ENCODE assay signal across 18 cellular contexts in genomic region chr4:113707013-113707412, GRCh38. TPM values are rescaled to one million over a fixed set of nuclear protein-coding genes. Genes with fewer than 3 reads are reported as not detected.
DNase-seq lines count a peak whose midpoint lies in the region; ATAC-seq and TF ChIP-seq lines count a peak whose summit lies in the region.
"Had no signal": no experiment of that assay in that cellular context is flagged by ENCODE, and none has a peak within 500 bp of the region (broad histone marks: within the 10 kb centered on the region; RNA-seq: fewer than 3 reads in every experiment).

No MANE protein-coding gene starts in this region.

- H3K27ac ChIP-seq in skeletal muscle tissue (ENCODE audit: low read depth, low read length) (peak overlapping the region; percentile 87), vagina (no peak overlapping the region)
- H3K27ac ChIP-seq: brain microvascular endothelial cell, SJSA1, tibial artery had no signal

- no peaks in the 10 kb centered on the region for H3K9me3 Mint-ChIP-seq in activated naive CD8-positive, alpha-beta T cell treated with anti-CD3 and anti-CD28 coated beads, Interleukin-2, amount 50 U/mL, for 24 hours
- no peaks in the 10 kb centered on the region for H3K9me3 Mint-ChIP-seq in activated naive CD8-positive, alpha-beta T cell treated with anti-CD3 and anti-CD28 coated beads for 36 hours
- H3K9me3 Mint-ChIP-seq: GM23338 had no signal

- peak overlapping the region; percentile 1 for H3K27ac Mint-ChIP-seq in activated naive CD8-positive, alpha-beta T cell treated with anti-CD3 and anti-CD28 coated beads, Interleukin-2, amount 50 U/mL, for 24 hours
- no peak overlapping the region for H3K27ac Mint-ChIP-seq in activated naive CD8-positive, alpha-beta T cell treated with anti-CD3 and anti-CD28 coated beads for 36 hours
- H3K27ac Mint-ChIP-seq: GM23338 had no signal

- peak overlapping the region in 1 of 3 donors; percentile 48 for H3K9ac ChIP-seq in skeletal muscle tissue (ENCODE audit: low read depth in 1 of 3, low read length in 3 of 3)

- H3K4me3 ChIP-seq in epithelial cell of esophagus (ENCODE audit: low read length) (no peak overlapping the region), skeletal muscle tissue (ENCODE audit: low read length in 3 of 3) (no peak overlapping the region), vagina (no peak overlapping the region)
- H3K4me3 ChIP-seq: GM23338, SJSA1, tibial artery had no signal

- intact Hi-C loops in vagina (cut with DNase I), result no loop called here

- no peaks in the 10 kb centered on the region for H3K36me3 ChIP-seq in skeletal muscle tissue (ENCODE audit: control insufficient read depth in 3 of 3, insufficient read depth in 3 of 3, low read length in 3 of 3)
- no peaks in the 10 kb centered on the region for H3K36me3 ChIP-seq in vagina
- H3K36me3 ChIP-seq: brain microvascular endothelial cell, SJSA1, tibial artery had no signal

- no peak for ATAC-seq in activated naive CD8-positive, alpha-beta T cell treated with anti-CD3 and anti-CD28 coated beads, Interleukin-2, amount 50 U/mL, for 24 hours
- no peak for ATAC-seq in HG02840 (IDR thresholded peaks at IDR 0.05; ENCODE audit: low FRiP score, unreplicated experiment)
- ATAC-seq: GM23338 had no signal

- H3K4me1 Mint-ChIP-seq in activated naive CD8-positive, alpha-beta T cell treated with anti-CD3 and anti-CD28 coated beads, Interleukin-2, amount 50 U/mL, for 24 hours, result peaks cover 51% of the 10 kb centered on the region
- peaks cover 42% of the 10 kb centered on the region for H3K4me1 Mint-ChIP-seq in activated naive CD8-positive, alpha-beta T cell treated with anti-CD3 and anti-CD28 coated beads for 36 hours

- no peaks in the 10 kb centered on the region for H3K27me3 ChIP-seq in skeletal muscle tissue (ENCODE audit: control insufficient read depth in 3 of 3, insufficient read depth in 3 of 3, low read length in 3 of 3)
- H3K27me3 ChIP-seq in vagina, result no peaks in the 10 kb centered on the region
- H3K27me3 ChIP-seq: brain microvascular endothelial cell, SJSA1, tibial artery had no signal

- H3K9me3 ChIP-seq in skeletal muscle tissue (ENCODE audit: control insufficient read depth in 3 of 3, low read length in 3 of 3) (no peaks in the 10 kb centered on the region), vagina (no peaks in the 10 kb centered on the region)
- H3K9me3 ChIP-seq: SJSA1, tibial artery had no signal

- DNase-seq in activated naive CD8-positive, alpha-beta T cell treated with anti-CD3 and anti-CD28 coated beads, Interleukin-2, amount 50 U/mL, for 24 hours, result no peak
- DNase-seq in activated naive CD8-positive, alpha-beta T cell treated with anti-CD3 and anti-CD28 coated beads for 36 hours, result no peak
- DNase-seq in LHCN-M2 (ENCODE audit: low read depth) (peak; percentile 39), epithelial cell of esophagus (ENCODE audit: low read depth) (peak; percentile 18), vagina (ENCODE audit: extremely low spot score in 2 of 2) (no peak)
- no peak for DNase-seq in stimulated activated CD4-positive, alpha-beta T cell treated with anti-CD3 and anti-CD28 coated beads, Interleukin-1b, Interleukin-23, amount 100 ng/mL, for 48 hours
- DNase-seq: activated effector memory CD4-positive, alpha-beta T cell treated with Interleukin-2 at 50 U/mL for 16 hours; brain microvascular endothelial cell; effector memory CD4-positive, alpha-beta T cell; GF-D8; glutamatergic neuron; kidney; NCI-H1105 treated with DMSO at 0.1 percent for 48 hours; tibial artery had no signal

- no peak for TF ChIP-seq POLR2A in vagina (IDR thresholded peaks at IDR 0.05)

- TF ChIP-seq CTCF in epithelial cell of esophagus (IDR thresholded peaks at IDR 0.05; ENCODE audit: insufficient read depth, low read depth, low read length, missing control alignments) (no peak), vagina (IDR thresholded peaks at IDR 0.05) (no peak)

- H3K4me3 Mint-ChIP-seq in activated naive CD8-positive, alpha-beta T cell treated with anti-CD3 and anti-CD28 coated beads, Interleukin-2, amount 50 U/mL, for 24 hours, result no peak overlapping the region
- no peak overlapping the region for H3K4me3 Mint-ChIP-seq in activated naive CD8-positive, alpha-beta T cell treated with anti-CD3 and anti-CD28 coated beads for 36 hours
- H3K4me3 Mint-ChIP-seq: GM23338 had no signal

- H3K4me1 ChIP-seq in skeletal muscle tissue (ENCODE audit: control insufficient read depth in 3 of 3, insufficient read depth in 3 of 3, low read length in 3 of 3), result peaks cover 6 to 25% (median 17%) of the 10 kb centered on the region in 3 donors
- peaks cover 21% of the 10 kb centered on the region for H3K4me1 ChIP-seq in vagina

- H3K36me3 Mint-ChIP-seq in activated naive CD8-positive, alpha-beta T cell treated with anti-CD3 and anti-CD28 coated beads, Interleukin-2, amount 50 U/mL, for 24 hours (ENCODE audit: low read depth), result peaks cover 37% of the 10 kb centered on the region
- peaks cover 30% of the 10 kb centered on the region for H3K36me3 Mint-ChIP-seq in activated naive CD8-positive, alpha-beta T cell treated with anti-CD3 and anti-CD28 coated beads for 36 hours

- H3K27me3 Mint-ChIP-seq in activated naive CD8-positive, alpha-beta T cell treated with anti-CD3 and anti-CD28 coated beads, Interleukin-2, amount 50 U/mL, for 24 hours, result no peaks in the 10 kb centered on the region
- H3K27me3 Mint-ChIP-seq in activated naive CD8-positive, alpha-beta T cell treated with anti-CD3 and anti-CD28 coated beads for 36 hours, result no peaks in the 10 kb centered on the region

RNA-seq across cellular contexts. Expression of gene CAMK2D, which starts 54.5 kb away (rescaled TPM):
- total RNA-seq in activated naive CD8-positive, alpha-beta T cell treated with anti-CD3 and anti-CD28 coated beads for 36 hours, result 10 to 100 TPM; 42.8 to 46.7 TPM
- 73.6 and 99.8 TPM in 2 replicates for total RNA-seq in LHCN-M2 (2014; rRNA removed)
- polyA plus RNA-seq in LHCN-M2 (2012), result 43.6 TPM
- total RNA-seq in skeletal muscle tissue, result 147 TPM
- total RNA-seq in vagina, result 50.3 TPM

Comparison
In these comparisons a context has a peak if more than half of its experiments do, and no peak if none do; other contexts are left out.
1. DNase-seq: peak in LHCN-M2 (single experiment) and epithelial cell of esophagus (single experiment); none in activated naive CD8-positive, alpha-beta T cell treated with anti-CD3 and anti-CD28 coated beads, Interleukin-2, amount 50 U/mL, for 24 hours (single experiment), activated naive CD8-positive, alpha-beta T cell treated with anti-CD3 and anti-CD28 coated beads for 36 hours (single experiment), vagina (0 of 2) and stimulated activated CD4-positive, alpha-beta T cell treated with anti-CD3 and anti-CD28 coated beads, Interleukin-1b, Interleukin-23, amount 100 ng/mL, for 48 hours (single experiment).